In genomic region chr3:30426319-30426993, GRCh38 we compare ENCODE assay signal across 12 cellular contexts.
DNase-seq lines count a peak whose midpoint lies in the region; ATAC-seq and TF ChIP-seq lines count a peak whose summit lies in the region.
"Had no signal": no experiment of that assay in that cellular context is flagged by ENCODE, and none has a peak within 500 bp of the region (broad histone marks: within the 10 kb centered on the region; RNA-seq: fewer than 3 reads in every experiment).

No MANE protein-coding gene starts in this region.

- no peaks in the 10 kb centered on the region for H3K36me3 ChIP-seq in transverse colon
- H3K36me3 ChIP-seq: neutrophil had no signal

- H3K4me1 ChIP-seq in transverse colon, result peaks cover 0 to 6% (median 0%) of the 10 kb centered on the region in 4 donors

- no peak overlapping the region for H3K4me3 Mint-ChIP-seq in CD4-positive, alpha-beta T cell
- H3K4me3 Mint-ChIP-seq: central memory CD8-positive, alpha-beta T cell had no signal

- no peaks in the 10 kb centered on the region for H3K36me3 Mint-ChIP-seq in CD4-positive, alpha-beta T cell (ENCODE audit: low read depth)
- peaks cover 5 to 10% of the 10 kb centered on the region in 2 donors for H3K36me3 Mint-ChIP-seq in activated naive CD4-positive, alpha-beta T cell treated with anti-CD3 and anti-CD28 coated beads, Interleukin-2, amount 50 U/mL, for 72 hours

- H3K4me3 ChIP-seq in transverse colon, result no peak overlapping the region

- WGBS in transverse colon (ENCODE audit: low coverage in 1 of 2), 2 donors, result 39 to 80% methylated on average over 1 to 3 of the region's 3 CpGs

- POLR2A ChIA-PET in CD4-positive, alpha-beta T cell (lab: Charles Lee), result interaction anchor here (0.6 kb wide), 1 partner anchor 116 kb away, joined by 4 read pairs; no protein-coding TSS in a partner anchor

- no peak for ATAC-seq in CD4-positive, alpha-beta T cell (ENCODE audit: poor library complexity)
- ATAC-seq in HG02840 (IDR thresholded peaks at IDR 0.05; ENCODE audit: low FRiP score, unreplicated experiment), result no peak
- ATAC-seq in activated naive CD4-positive, alpha-beta T cell treated with anti-CD3 and anti-CD28 coated beads, Interleukin-2, amount 50 U/mL, for 72 hours, result no peak

- TF ChIP-seq CTCF in transverse colon (IDR thresholded peaks at IDR 0.05) (no peak), GM20000 (IDR thresholded peaks at IDR 0.05; ENCODE audit: extremely low read depth, missing control alignments) (no peak)
- no peak for TF ChIP-seq CTCF in CD4-positive, alpha-beta T cell (IDR thresholded peaks at IDR 0.05)

- H3K27ac Mint-ChIP-seq in CD4-positive, alpha-beta T cell, result no peak overlapping the region
- H3K27ac Mint-ChIP-seq in activated naive CD4-positive, alpha-beta T cell treated with anti-CD3 and anti-CD28 coated beads, Interleukin-2, amount 50 U/mL, for 72 hours, result no peak overlapping the region

- no peaks in the 10 kb centered on the region for H3K4me1 Mint-ChIP-seq in CD4-positive, alpha-beta T cell (ENCODE audit: low read depth)
- H3K4me1 Mint-ChIP-seq: central memory CD8-positive, alpha-beta T cell had no signal

- no peak for TF ChIP-seq EP300 in transverse colon (IDR thresholded peaks at IDR 0.05; ENCODE audit: low read depth)

- CTCF ChIA-PET in CD4-positive, alpha-beta T cell (lab: Charles Lee), result no interaction called here

- peak overlapping the region in 3 of 4 donors; percentile 10 to 65 (median 40) for H3K27ac ChIP-seq in transverse colon
- H3K27ac ChIP-seq in CD4-positive, alpha-beta T cell (ENCODE audit: low read depth, low read length), result no peak overlapping the region
- H3K27ac ChIP-seq: neutrophil had no signal

- H3K27me3 Mint-ChIP-seq in CD4-positive, alpha-beta T cell, result no peaks in the 10 kb centered on the region

- intact Hi-C loops in transverse colon (cut with DNase I; ENCODE audit: low total_unique reads), result no loop called here
- intact Hi-C loops in CD4-positive, alpha-beta T cell (cut with DNase I, micrococcal nuclease), result loop anchor here in 1 of 2 experiments (5.0 kb wide), 1 partner anchor 46 kb away; no protein-coding TSS in a partner anchor

- peak; percentile 58 for DNase-seq in NCI-H446 treated with DMSO at 0.1 percent for 48 hours (lab: John Stamatoyannopoulos, UW)
- DNase-seq in fibroblast of the conjunctiva (ENCODE audit: low read depth), result peak; percentile 70
- peak; percentile 72 for DNase-seq in medulla oblongata (ENCODE audit: extremely low spot score)
- DNase-seq in transverse colon, result peak; percentile 27
- DNase-seq in CD4-positive, alpha-beta T cell, result no peak
- DNase-seq in GM20000 (ENCODE audit: low spot score), result no peak
- no peak for DNase-seq in activated naive CD4-positive, alpha-beta T cell treated with anti-CD3 and anti-CD28 coated beads, Interleukin-2, amount 50 U/mL, for 72 hours (ENCODE audit: low spot score in 2 of 2)
- DNase-seq: DMS79 treated with DMSO at 0.1 percent for 48 hours, NCI-H1048 had no signal

- no peak for TF ChIP-seq POLR2A in transverse colon (IDR thresholded peaks at IDR 0.05)

- in situ Hi-C loops in transverse colon (cut with MboI; ENCODE audit: low pct_ligation_motif_present in 1 of 4, low pct_unique_long_range_greater_than_20kb in 1 of 4, low sequenced_read_pairs in 3 of 4), result no loop called here

- H3K9me3 Mint-ChIP-seq in CD4-positive, alpha-beta T cell, result peaks cover 2% of the 10 kb centered on the region
- H3K9me3 Mint-ChIP-seq in activated naive CD4-positive, alpha-beta T cell treated with anti-CD3 and anti-CD28 coated beads, Interleukin-2, amount 50 U/mL, for 72 hours, result peaks cover 0 to 4% of the 10 kb centered on the region in 2 donors
- H3K9me3 Mint-ChIP-seq: central memory CD8-positive, alpha-beta T cell had no signal

- H3K9me3 ChIP-seq in transverse colon, result no peaks in the 10 kb centered on the region
- H3K9me3 ChIP-seq in CD4-positive, alpha-beta T cell (ENCODE audit: control insufficient read depth, low read length), result no peaks in the 10 kb centered on the region
- H3K9me3 ChIP-seq: neutrophil had no signal

- no peaks in the 10 kb centered on the region for H3K27me3 ChIP-seq in transverse colon
- H3K27me3 ChIP-seq in CD4-positive, alpha-beta T cell (ENCODE audit: control insufficient read depth, insufficient read depth, low read length), result no peaks in the 10 kb centered on the region
- H3K27me3 ChIP-seq: neutrophil had no signal

Comparison
In these comparisons a context has a peak if more than half of its experiments do, and no peak if none do; other contexts are left out.
1. DNase-seq: peak in NCI-H446 treated with DMSO at 0.1 percent for 48 hours (single experiment), fibroblast of the conjunctiva (single experiment), medulla oblongata (single experiment) and transverse colon (single experiment); none in CD4-positive, alpha-beta T cell (0 of 10), GM20000 (single experiment) and activated naive CD4-positive, alpha-beta T cell treated with anti-CD3 and anti-CD28 coated beads, Interleukin-2, amount 50 U/mL, for 72 hours (0 of 2).